In the genomic region with DNA sequence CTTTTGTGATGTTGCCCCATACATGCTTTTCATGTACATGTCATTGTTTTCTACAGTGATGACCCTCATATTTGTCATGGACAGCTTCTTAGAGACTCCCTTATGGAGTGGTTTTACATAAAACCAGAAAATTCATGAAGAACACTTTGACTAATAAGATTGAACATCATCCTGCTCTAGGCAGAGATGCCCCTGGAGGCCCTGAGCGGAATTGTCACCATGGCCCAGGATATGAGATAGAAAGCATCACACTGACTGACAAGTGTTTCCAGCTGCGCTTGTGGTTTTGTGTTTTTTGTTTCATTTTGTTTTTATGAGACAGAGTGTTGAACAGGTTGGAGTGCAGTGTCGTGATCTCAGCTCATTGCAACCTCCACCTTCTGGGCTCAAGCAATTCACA, we compare ENCODE assay signal across 2 cellular contexts.
TF ChIP-seq lines count a peak whose summit lies in the region.

No MANE protein-coding gene starts in this region.

TF ChIP-seq in SK-N-SH, 30 proteins besides CTCF, POLR2A, EP300 and RAD21 (continued from another document):
- TF ChIP-seq, protein P1, sequence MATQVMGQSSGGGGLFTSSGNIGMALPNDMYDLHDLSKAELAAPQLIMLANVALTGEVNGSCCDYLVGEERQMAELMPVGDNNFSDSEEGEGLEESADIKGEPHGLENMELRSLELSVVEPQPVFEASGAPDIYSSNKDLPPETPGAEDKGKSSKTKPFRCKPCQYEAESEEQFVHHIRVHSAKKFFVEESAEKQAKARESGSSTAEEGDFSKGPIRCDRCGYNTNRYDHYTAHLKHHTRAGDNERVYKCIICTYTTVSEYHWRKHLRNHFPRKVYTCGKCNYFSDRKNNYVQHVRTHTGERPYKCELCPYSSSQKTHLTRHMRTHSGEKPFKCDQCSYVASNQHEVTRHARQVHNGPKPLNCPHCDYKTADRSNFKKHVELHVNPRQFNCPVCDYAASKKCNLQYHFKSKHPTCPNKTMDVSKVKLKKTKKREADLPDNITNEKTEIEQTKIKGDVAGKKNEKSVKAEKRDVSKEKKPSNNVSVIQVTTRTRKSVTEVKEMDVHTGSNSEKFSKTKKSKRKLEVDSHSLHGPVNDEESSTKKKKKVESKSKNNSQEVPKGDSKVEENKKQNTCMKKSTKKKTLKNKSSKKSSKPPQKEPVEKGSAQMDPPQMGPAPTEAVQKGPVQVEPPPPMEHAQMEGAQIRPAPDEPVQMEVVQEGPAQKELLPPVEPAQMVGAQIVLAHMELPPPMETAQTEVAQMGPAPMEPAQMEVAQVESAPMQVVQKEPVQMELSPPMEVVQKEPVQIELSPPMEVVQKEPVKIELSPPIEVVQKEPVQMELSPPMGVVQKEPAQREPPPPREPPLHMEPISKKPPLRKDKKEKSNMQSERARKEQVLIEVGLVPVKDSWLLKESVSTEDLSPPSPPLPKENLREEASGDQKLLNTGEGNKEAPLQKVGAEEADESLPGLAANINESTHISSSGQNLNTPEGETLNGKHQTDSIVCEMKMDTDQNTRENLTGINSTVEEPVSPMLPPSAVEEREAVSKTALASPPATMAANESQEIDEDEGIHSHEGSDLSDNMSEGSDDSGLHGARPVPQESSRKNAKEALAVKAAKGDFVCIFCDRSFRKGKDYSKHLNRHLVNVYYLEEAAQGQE (IDR thresholded peaks at IDR 0.05; ENCODE audit: low read depth, low read length) = no peak
- no peak for TF ChIP-seq GABPA (IDR thresholded peaks at IDR 0.05; ENCODE audit: low read depth)
- TF ChIP-seq, protein P2, sequence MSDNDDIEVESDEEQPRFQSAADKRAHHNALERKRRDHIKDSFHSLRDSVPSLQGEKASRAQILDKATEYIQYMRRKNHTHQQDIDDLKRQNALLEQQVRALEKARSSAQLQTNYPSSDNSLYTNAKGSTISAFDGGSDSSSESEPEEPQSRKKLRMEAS (IDR thresholded peaks at IDR 0.05; ENCODE audit: low read depth) = no peak
- TF ChIP-seq, protein P3, sequence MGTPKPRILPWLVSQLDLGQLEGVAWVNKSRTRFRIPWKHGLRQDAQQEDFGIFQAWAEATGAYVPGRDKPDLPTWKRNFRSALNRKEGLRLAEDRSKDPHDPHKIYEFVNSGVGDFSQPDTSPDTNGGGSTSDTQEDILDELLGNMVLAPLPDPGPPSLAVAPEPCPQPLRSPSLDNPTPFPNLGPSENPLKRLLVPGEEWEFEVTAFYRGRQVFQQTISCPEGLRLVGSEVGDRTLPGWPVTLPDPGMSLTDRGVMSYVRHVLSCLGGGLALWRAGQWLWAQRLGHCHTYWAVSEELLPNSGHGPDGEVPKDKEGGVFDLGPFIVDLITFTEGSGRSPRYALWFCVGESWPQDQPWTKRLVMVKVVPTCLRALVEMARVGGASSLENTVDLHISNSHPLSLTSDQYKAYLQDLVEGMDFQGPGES (IDR thresholded peaks at IDR 0.05; ENCODE audit: low read depth, low read length) = no peak

TF ChIP-seq in SK-N-SH treated with all-trans-retinoic acid at 6 μM for 48 hours, 23 proteins besides CTCF, POLR2A, EP300 and RAD21 (continued from another document):
- no peak for TF ChIP-seq BACH2 (CRISPR knock-in tag; IDR thresholded peaks at IDR 0.05; ENCODE audit: borderline replicate concordance)
- TF ChIP-seq, protein P4, sequence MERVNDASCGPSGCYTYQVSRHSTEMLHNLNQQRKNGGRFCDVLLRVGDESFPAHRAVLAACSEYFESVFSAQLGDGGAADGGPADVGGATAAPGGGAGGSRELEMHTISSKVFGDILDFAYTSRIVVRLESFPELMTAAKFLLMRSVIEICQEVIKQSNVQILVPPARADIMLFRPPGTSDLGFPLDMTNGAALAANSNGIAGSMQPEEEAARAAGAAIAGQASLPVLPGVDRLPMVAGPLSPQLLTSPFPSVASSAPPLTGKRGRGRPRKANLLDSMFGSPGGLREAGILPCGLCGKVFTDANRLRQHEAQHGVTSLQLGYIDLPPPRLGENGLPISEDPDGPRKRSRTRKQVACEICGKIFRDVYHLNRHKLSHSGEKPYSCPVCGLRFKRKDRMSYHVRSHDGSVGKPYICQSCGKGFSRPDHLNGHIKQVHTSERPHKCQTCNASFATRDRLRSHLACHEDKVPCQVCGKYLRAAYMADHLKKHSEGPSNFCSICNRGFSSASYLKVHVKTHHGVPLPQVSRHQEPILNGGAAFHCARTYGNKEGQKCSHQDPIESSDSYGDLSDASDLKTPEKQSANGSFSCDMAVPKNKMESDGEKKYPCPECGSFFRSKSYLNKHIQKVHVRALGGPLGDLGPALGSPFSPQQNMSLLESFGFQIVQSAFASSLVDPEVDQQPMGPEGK (CRISPR knock-in tag; IDR thresholded peaks at IDR 0.05; ENCODE audit: borderline replicate concordance) = no peak
